In the genomic region with DNA sequence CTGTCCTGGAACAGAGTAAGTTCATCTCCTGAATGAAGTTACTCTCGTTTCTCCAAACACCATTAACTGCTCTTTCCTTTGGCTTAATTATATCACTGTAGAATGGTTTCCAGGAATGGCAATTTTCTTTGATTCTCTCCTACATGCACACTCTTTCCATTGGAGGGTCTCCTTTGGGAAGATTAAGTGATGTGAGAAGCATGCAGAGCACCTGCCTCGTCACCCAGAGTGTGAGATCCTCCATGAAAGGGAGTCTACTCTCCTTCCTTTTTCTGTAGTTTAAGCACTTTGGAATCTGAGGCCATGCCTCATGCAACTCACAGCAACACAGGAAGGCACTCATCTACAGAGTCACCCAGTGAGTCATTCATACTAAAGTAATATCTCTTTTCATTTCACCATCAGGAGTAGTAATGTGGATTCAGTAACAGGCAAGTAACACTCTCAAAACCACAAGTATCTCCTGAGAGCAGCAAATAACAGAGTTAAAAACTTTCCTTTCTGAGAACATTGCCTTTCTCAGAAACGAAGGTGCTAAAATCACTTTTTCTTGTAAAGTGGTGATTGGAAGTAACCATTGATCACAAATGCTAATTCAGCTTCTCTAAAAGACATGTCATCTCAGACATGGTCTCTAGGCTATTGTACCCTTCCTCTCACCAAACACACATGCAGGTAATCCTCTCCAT, we compare ENCODE assay signal across 8 cellular contexts. TPM values are rescaled to one million over a fixed set of nuclear protein-coding genes. Genes with fewer than 3 reads are reported as not detected.
DNase-seq lines count a peak whose midpoint lies in the region; ATAC-seq and TF ChIP-seq lines count a peak whose summit lies in the region.

No MANE protein-coding gene starts in this region.

- H3K9me3 Mint-ChIP-seq in type B pancreatic cell = peaks cover 8% of the 10 kb centered on the region

- H3K4me1 Mint-ChIP-seq in type B pancreatic cell (ENCODE audit: unreplicated experiment) = no peaks in the 10 kb centered on the region

- no peak for TF ChIP-seq CTCF in NB4 (IDR thresholded peaks at IDR 0.05; ENCODE audit: low read depth, low read length)
- no peak for TF ChIP-seq CTCF in type B pancreatic cell (conservative IDR thresholded peaks at IDR 0.05)

- TF ChIP-seq POLR2A in NB4 (IDR thresholded peaks at IDR 0.05; ENCODE audit: extremely low read depth, insufficient read length) = no peak

- H3K4me3 Mint-ChIP-seq in type B pancreatic cell = no peak overlapping the region

- no peaks in the 10 kb centered on the region for H3K36me3 Mint-ChIP-seq in type B pancreatic cell

- peaks cover 6% of the 10 kb centered on the region for H3K27me3 Mint-ChIP-seq in type B pancreatic cell

- no peak overlapping the region for H3K4me3 ChIP-seq in NB4 (ENCODE audit: low read depth, low read length)

- in situ Hi-C loops in Caki2 (cut with HindIII; ENCODE audit: low pct_unique_long_range_greater_than_20kb, low sequenced_read_pairs) = no loop called here

- ATAC-seq in GM21367 (IDR thresholded peaks at IDR 0.05; ENCODE audit: unreplicated experiment) = no peak
- no peak for ATAC-seq in HG03097 (IDR thresholded peaks at IDR 0.05; ENCODE audit: low FRiP score, unreplicated experiment)

- peak; percentile 37 for DNase-seq in Caki2 (ENCODE audit: low read depth)
- DNase-seq in NB4 (ENCODE audit: low read depth) = peak; percentile 77
- peak; percentile 54 for DNase-seq in amniotic stem cell (lab: John Stamatoyannopoulos, UW)
- peak; percentile 86 for DNase-seq in myocyte (ENCODE audit: low read depth)
- no peak for DNase-seq in type B pancreatic cell (ENCODE audit: extremely low spot score, unreplicated experiment)
- no peak for DNase-seq in NCI-H1694 treated with DMSO at 0.1 percent for 48 hours (lab: John Stamatoyannopoulos, UW)

- H3K27ac Mint-ChIP-seq in type B pancreatic cell = no peak overlapping the region

RNA-seq across cellular contexts. Expression of a gene that starts 52.8 kb away (rescaled TPM):
- not detected in 2 replicates for total RNA-seq in Caki2 (2014; rRNA removed; shearing (Covaris generic); ENCODE audit: low replicate concordance)
- total RNA-seq in myocyte (not detected in 2 replicates), type B pancreatic cell (ENCODE audit: low replicate concordance) (not detected in 2 replicates)
- 0.08 TPM for polyA plus RNA-seq in myocyte (2012)

Comparison
In these comparisons a context has a peak if more than half of its experiments do, and no peak if none do; other contexts are left out.
1. DNase-seq: peak in Caki2 (single experiment), NB4 (single experiment), amniotic stem cell (single experiment) and myocyte (single experiment); none in type B pancreatic cell (single experiment) and NCI-H1694 treated with DMSO at 0.1 percent for 48 hours (single experiment).